In the genomic region with DNA sequence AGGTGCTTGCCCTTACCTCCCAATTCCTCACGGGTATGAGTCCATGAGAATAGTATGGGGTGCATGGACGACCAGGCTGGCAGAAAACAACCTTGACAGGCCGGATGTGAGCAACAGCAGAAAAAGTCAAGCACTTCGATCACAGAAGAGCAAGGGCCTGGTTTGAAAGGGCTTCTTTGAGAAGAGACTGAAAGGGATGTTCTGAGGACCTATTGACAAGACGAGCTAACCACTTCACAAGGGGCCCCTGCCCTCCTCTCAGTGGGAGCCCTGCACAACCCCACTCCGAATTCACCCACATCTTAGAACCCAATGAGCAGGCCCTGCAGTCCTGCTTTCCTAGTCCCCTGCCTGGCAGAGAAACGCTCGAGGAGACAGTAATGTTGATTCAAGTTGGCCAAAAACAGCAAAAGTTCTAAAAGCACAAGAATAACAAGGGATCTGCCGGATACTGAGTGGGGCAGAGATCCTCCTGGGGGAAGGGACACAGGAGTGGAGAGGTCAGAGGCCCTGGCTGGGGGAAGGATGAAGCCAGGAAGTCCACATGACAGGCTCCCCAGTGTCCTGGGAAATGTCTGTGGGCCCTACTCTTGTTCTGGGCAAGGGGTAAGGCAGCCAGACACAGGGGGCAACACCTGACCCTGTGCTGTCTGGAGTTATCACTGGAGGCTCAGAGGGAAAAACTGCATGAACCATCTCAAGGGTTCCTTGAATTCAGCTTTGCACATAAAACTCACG, we compare ENCODE assay signal across 25 cellular contexts. TPM values are rescaled to one million over a fixed set of nuclear protein-coding genes. Genes with fewer than 3 reads are reported as not detected.
DNase-seq lines count a peak whose midpoint lies in the region; ATAC-seq and TF ChIP-seq lines count a peak whose summit lies in the region.
"Had no signal": no experiment of that assay in that cellular context is flagged by ENCODE, and none has a peak within 500 bp of the region (broad histone marks: within the 10 kb centered on the region; RNA-seq: fewer than 3 reads in every experiment).

No MANE protein-coding gene starts in this region.

- H2BK15ac ChIP-seq in H9 (ENCODE audit: low read depth, low read length) (no peak overlapping the region), neuronal stem cell (ENCODE audit: low read length) (peak overlapping the region; percentile 8)

- peaks cover 10% of the 10 kb centered on the region for H3K27me3 Mint-ChIP-seq in activated CD8-positive, alpha-beta memory T cell treated with anti-CD3 and anti-CD28 coated beads, Interleukin-2, amount 10 ng/mL, durations not matched to agents 7 days and 5 days
- no peaks in the 10 kb centered on the region for H3K27me3 Mint-ChIP-seq in H9 (ENCODE audit: low read depth)
- H3K27me3 Mint-ChIP-seq in activated T-helper 1 cell treated with anti-CD3 and anti-CD28 coated beads, Interleukin-12 subunit alpha, Interleukin-12 subunit beta, Interleukin-2, Interleukin-4 antibody, amounts not matched to agents 30 ng/mL and 10 ng/mL and 1 ng/mL, durations not matched to agents 14 hours and 24 hours and 36 hours (ENCODE audit: insufficient read depth): no peaks in the 10 kb centered on the region

- no peak overlapping the region for H2BK120ac ChIP-seq in H9 (ENCODE audit: low read depth, low read length, poor library complexity, severe bottlenecking)
- no peak overlapping the region for H2BK120ac ChIP-seq in neuronal stem cell (ENCODE audit: low read depth, low read length)

- H4K91ac ChIP-seq in H9 (ENCODE audit: insufficient read length, low read depth, low read length) (no peak overlapping the region), neuronal stem cell (ENCODE audit: low read depth, low read length, poor library complexity) (no peak overlapping the region)

- H3K9ac ChIP-seq in H9 (ENCODE audit: extremely low read depth, insufficient read length, low read length) (no peak overlapping the region), neuronal stem cell (ENCODE audit: low read depth, low read length, poor library complexity) (no peak overlapping the region)

- intact Hi-C loops in activated T-helper 1 cell treated with anti-CD3 and anti-CD28 coated beads, Interleukin-12 subunit alpha, Interleukin-12 subunit beta, Interleukin-2, Interleukin-4 antibody, amounts not matched to agents 30 ng/mL and 10 ng/mL and 1 ng/mL, durations not matched to agents 14 hours and 24 hours and 36 hours (cut with micrococcal nuclease): loop anchor here (5.0 kb wide), 1 partner anchor 242 kb away; the partner anchor contains the start of genes SCN11A and WDR48

- no CpG with 5 or more reads among the region's 10 CpGs for WGBS in H9 (ENCODE audit: extremely low coverage, insufficient read length, low lambda C conversion rate)
- no CpG with 5 or more reads among the region's 10 CpGs for WGBS in neuronal stem cell (ENCODE audit: extremely low coverage in 2 of 2, insufficient read length in 2 of 2, insufficient replicate concordance in 1 of 2), 2 donors

- H3K4ac ChIP-seq in H9 (ENCODE audit: low read depth, low read length) (no peak overlapping the region), neuronal stem cell (ENCODE audit: low read length) (no peak overlapping the region)

- H2AK5ac ChIP-seq in H9 (ENCODE audit: insufficient read length, low read length): no peak overlapping the region
- H2AK5ac ChIP-seq in neuronal stem cell (ENCODE audit: low read depth, low read length): peak overlapping the region; percentile 57

- peaks cover 13% of the 10 kb centered on the region for H3K36me3 Mint-ChIP-seq in activated CD8-positive, alpha-beta memory T cell treated with anti-CD3 and anti-CD28 coated beads, Interleukin-2, amount 10 ng/mL, durations not matched to agents 7 days and 5 days
- no peaks in the 10 kb centered on the region for H3K36me3 Mint-ChIP-seq in H9 (ENCODE audit: insufficient read depth in 1 of 3, low read depth in 3 of 3)
- H3K36me3 Mint-ChIP-seq in activated T-helper 1 cell treated with anti-CD3 and anti-CD28 coated beads, Interleukin-12 subunit alpha, Interleukin-12 subunit beta, Interleukin-2, Interleukin-4 antibody, amounts not matched to agents 30 ng/mL and 10 ng/mL and 1 ng/mL, durations not matched to agents 14 hours and 24 hours and 36 hours (ENCODE audit: low read depth): peaks cover 4% of the 10 kb centered on the region
- H3K36me3 Mint-ChIP-seq: CD14-positive monocyte had no signal

- no peak overlapping the region for H3T11ph ChIP-seq in H9 (ENCODE audit: low read length)

- no peaks in the 10 kb centered on the region for H3K9me3 ChIP-seq in H9 (ENCODE audit: control insufficient read depth, low read depth, low read length)
- H3K9me3 ChIP-seq in neuronal stem cell (replicated peaks in 1 of 2; ENCODE audit: control insufficient read depth in 2 of 2, insufficient read depth in 1 of 2, low read depth in 1 of 2, low read length in 2 of 2): peaks cover 0 to 3% of the 10 kb centered on the region in 2 donors
- H3K9me3 ChIP-seq: HAP-1, prostate gland had no signal

- H3K27me3 ChIP-seq in H9 (ENCODE audit: insufficient read depth, low read length) (no peaks in the 10 kb centered on the region), neuronal stem cell (ENCODE audit: control insufficient read depth in 3 of 3, insufficient read depth in 3 of 3, low read depth in 1 of 3, low read length in 3 of 3) (no peaks in the 10 kb centered on the region)

- H4K5ac ChIP-seq in H9 (ENCODE audit: insufficient read length, low read depth, low read length): no peak overlapping the region

- H3K9me3 Mint-ChIP-seq in activated CD8-positive, alpha-beta memory T cell treated with anti-CD3 and anti-CD28 coated beads, Interleukin-2, amount 10 ng/mL, durations not matched to agents 7 days and 5 days (ENCODE audit: low read depth): peaks cover 9% of the 10 kb centered on the region
- 0 out of 5 replicates have a peak, but pooled peaks cover under 1% of the 10 kb centered on the region in 2 experiments for H3K9me3 Mint-ChIP-seq in H9
- peaks cover 17% of the 10 kb centered on the region for H3K9me3 Mint-ChIP-seq in activated T-helper 1 cell treated with anti-CD3 and anti-CD28 coated beads, Interleukin-12 subunit alpha, Interleukin-12 subunit beta, Interleukin-2, Interleukin-4 antibody, amounts not matched to agents 30 ng/mL and 10 ng/mL and 1 ng/mL, durations not matched to agents 14 hours and 24 hours and 36 hours

- no peaks in the 10 kb centered on the region for H3K23me2 ChIP-seq in H9 (ENCODE audit: insufficient read length, low read depth, low read length, poor library complexity, severe bottlenecking)

- H4K8ac ChIP-seq in H9 (replicated peaks; ENCODE audit: insufficient read length, low read depth, low read length) (no peak overlapping the region), neuronal stem cell (ENCODE audit: low read depth, low read length) (no peak overlapping the region)

- H3K4me1 ChIP-seq in H9 (ENCODE audit: insufficient read depth, low read length) (no peaks in the 10 kb centered on the region), neuronal stem cell (ENCODE audit: control insufficient read depth in 2 of 2, insufficient read depth in 1 of 2, low read depth in 1 of 2, low read length in 2 of 2) (peaks cover 1 to 2% of the 10 kb centered on the region in 2 donors)
- H3K4me1 ChIP-seq: HAP-1, prostate gland had no signal

- H3K18ac ChIP-seq in H9 (ENCODE audit: insufficient read length, low read depth, low read length) (no peak overlapping the region), neuronal stem cell (ENCODE audit: low read length) (no peak overlapping the region)

- H3K56ac ChIP-seq in H9 (ENCODE audit: insufficient read length, low read depth, low read length): no peak overlapping the region

- H3K27ac Mint-ChIP-seq in activated CD8-positive, alpha-beta memory T cell treated with anti-CD3 and anti-CD28 coated beads, Interleukin-2, amount 10 ng/mL, durations not matched to agents 7 days and 5 days: peak overlapping the region; percentile 41
- peak overlapping the region in 1 of 3 experiments; percentile 10; a peak in 1 of 7 replicates for H3K27ac Mint-ChIP-seq in H9
- H3K27ac Mint-ChIP-seq in activated T-helper 1 cell treated with anti-CD3 and anti-CD28 coated beads, Interleukin-12 subunit alpha, Interleukin-12 subunit beta, Interleukin-2, Interleukin-4 antibody, amounts not matched to agents 30 ng/mL and 10 ng/mL and 1 ng/mL, durations not matched to agents 14 hours and 24 hours and 36 hours: peak overlapping the region; percentile 18
- H3K27ac Mint-ChIP-seq: CD14-positive monocyte had no signal

- no peaks in the 10 kb centered on the region for H3K79me2 ChIP-seq in H9 (ENCODE audit: insufficient read depth, low read length)

- H3K4me1 Mint-ChIP-seq in activated CD8-positive, alpha-beta memory T cell treated with anti-CD3 and anti-CD28 coated beads, Interleukin-2, amount 10 ng/mL, durations not matched to agents 7 days and 5 days: peaks cover 44% of the 10 kb centered on the region
- H3K4me1 Mint-ChIP-seq in H9: peaks cover 0 to 2% of the 10 kb centered on the region in 2 experiments; a peak in 1 of 4 replicates
- H3K4me1 Mint-ChIP-seq in activated T-helper 1 cell treated with anti-CD3 and anti-CD28 coated beads, Interleukin-12 subunit alpha, Interleukin-12 subunit beta, Interleukin-2, Interleukin-4 antibody, amounts not matched to agents 30 ng/mL and 10 ng/mL and 1 ng/mL, durations not matched to agents 14 hours and 24 hours and 36 hours (ENCODE audit: low read depth): peaks cover 55% of the 10 kb centered on the region

- no peak overlapping the region for H3K27ac ChIP-seq in H9 (ENCODE audit: insufficient read length, low read depth, low read length)
- no peak overlapping the region for H3K27ac ChIP-seq in neuronal stem cell (replicated peaks; ENCODE audit: low read length)
- H3K27ac ChIP-seq: HL-60, prostate gland, thoracic aorta had no signal

- CTCF ChIA-PET in activated CD8-positive, alpha-beta memory T cell treated with anti-CD3 and anti-CD28 coated beads, Interleukin-2, amount 10 ng/mL, durations not matched to agents 7 days and 5 days (lab: Charles Lee): interaction anchor here (1.1 to 8.8 kb wide), 6 partner anchors 16 to 83 kb away, joined by 3 to 115 read pairs (median 4); partner anchors contain the start of genes CCR8 and CX3CR1

- H2BK12ac ChIP-seq in H9 (ENCODE audit: insufficient read length, low read depth, low read length) (no peak overlapping the region), neuronal stem cell (ENCODE audit: low read length) (no peak overlapping the region)

- H2AFZ ChIP-seq in H9 (ENCODE audit: low read length) (no peak overlapping the region), neuronal stem cell (ENCODE audit: low read length) (no peak overlapping the region)

- no peak for TF ChIP-seq CTCF in H9 (conservative IDR thresholded peaks at IDR 0.05)

- no peak for DNase-seq in activated CD8-positive, alpha-beta memory T cell treated with anti-CD3 and anti-CD28 coated beads, Interleukin-2, amount 10 ng/mL, durations not matched to agents 7 days and 5 days
- DNase-seq in activated CD8-positive, alpha-beta memory T cell treated with anti-CD3 and anti-CD28 coated beads for 24 hours: no peak
- no peak for DNase-seq in H9
- DNase-seq in activated T-helper 1 cell treated with anti-CD3 and anti-CD28 coated beads, Interleukin-12 subunit alpha, Interleukin-12 subunit beta, Interleukin-2, Interleukin-4 antibody, amounts not matched to agents 30 ng/mL and 10 ng/mL and 1 ng/mL, durations not matched to agents 14 hours and 24 hours and 36 hours (ENCODE audit: low spot score): no peak
- no peak for DNase-seq in neuronal stem cell (ENCODE audit: low spot score)
- DNase-seq in stimulated activated CD8-positive, alpha-beta memory T cell treated with anti-CD3 and anti-CD28 coated beads, Interleukin-4, amount 100 ng/mL, for 48 hours: no peak
- no peak for DNase-seq in amygdala (lab: John Stamatoyannopoulos, UW)
- DNase-seq in UCSD-AML1 (lab: John Stamatoyannopoulos, UW; ENCODE audit: unreplicated experiment): no peak
- DNase-seq: activated CD8-positive, alpha-beta memory T cell treated with anti-CD3 and anti-CD28 coated beads, Interleukin-2, amount 50 U/mL, for 4 hours; dermis blood vessel endothelial cell; kidney; mammary epithelial cell; NCI-H1930; NCI-H510A treated with DMSO at 0.1 percent for 48 hours had no signal

- H2BK5ac ChIP-seq in H9 (ENCODE audit: insufficient read length, low read length) (peak overlapping the region; percentile 39), neuronal stem cell (ENCODE audit: low read length) (no peak overlapping the region)

- H3K4me2 ChIP-seq in H9 (ENCODE audit: insufficient read depth, insufficient read length, low read length) (no peak overlapping the region), neuronal stem cell (ENCODE audit: insufficient read depth, low read length, poor library complexity, severe bottlenecking) (no peak overlapping the region)

- H4K20me1 ChIP-seq in H9 (ENCODE audit: control insufficient read depth, insufficient read depth, insufficient read length): no peaks in the 10 kb centered on the region

- no peak overlapping the region for H3K14ac ChIP-seq in H9 (ENCODE audit: insufficient read depth, low read length)
- no peak overlapping the region for H3K14ac ChIP-seq in neuronal stem cell (ENCODE audit: low read length)

- H3K79me1 ChIP-seq in H9 (ENCODE audit: insufficient read depth, low read depth, low read length, poor library complexity, severe bottlenecking): no peaks in the 10 kb centered on the region
- no peaks in the 10 kb centered on the region for H3K79me1 ChIP-seq in neuronal stem cell (ENCODE audit: low read depth, low read length)

- no peaks in the 10 kb centered on the region for H3K36me3 ChIP-seq in neuronal stem cell (replicated peaks in 1 of 2; ENCODE audit: control insufficient read depth in 2 of 2, insufficient read depth in 2 of 2, low read length in 2 of 2)
- H3K36me3 ChIP-seq: HAP-1, prostate gland, thoracic aorta had no signal

- no peak overlapping the region for H3K4me3 ChIP-seq in neuronal stem cell (ENCODE audit: low read length in 2 of 2)
- H3K4me3 ChIP-seq: HAP-1, prostate gland, skin epidermis, thoracic aorta had no signal

- H2BK20ac ChIP-seq in H9 (ENCODE audit: low read depth, low read length, poor library complexity, severe bottlenecking): no peak overlapping the region

- H3K4me3 Mint-ChIP-seq in activated CD8-positive, alpha-beta memory T cell treated with anti-CD3 and anti-CD28 coated beads, Interleukin-2, amount 10 ng/mL, durations not matched to agents 7 days and 5 days: no peak overlapping the region
- no peak overlapping the region; a peak in 1 of 5 replicates for H3K4me3 Mint-ChIP-seq in H9
- peak overlapping the region; percentile 3 for H3K4me3 Mint-ChIP-seq in activated T-helper 1 cell treated with anti-CD3 and anti-CD28 coated beads, Interleukin-12 subunit alpha, Interleukin-12 subunit beta, Interleukin-2, Interleukin-4 antibody, amounts not matched to agents 30 ng/mL and 10 ng/mL and 1 ng/mL, durations not matched to agents 14 hours and 24 hours and 36 hours
- H3K4me3 Mint-ChIP-seq: CD14-positive monocyte had no signal

- H3K23ac ChIP-seq in H9 (ENCODE audit: insufficient read length, low read depth, low read length) (no peak overlapping the region), neuronal stem cell (ENCODE audit: low read depth, low read length, poor library complexity) (no peak overlapping the region)

- ATAC-seq in activated CD8-positive, alpha-beta memory T cell treated with anti-CD3 and anti-CD28 coated beads, Interleukin-2, amount 10 ng/mL, durations not matched to agents 7 days and 5 days: no peak

RNA-seq across cellular contexts. Expression of gene CX3CR1, which starts 14.8 kb away (rescaled TPM):
- 1 to 10 TPM in 1 of 2 experiments, under 1 TPM in 1; 0.41 to 3.7 TPM for total RNA-seq in activated CD8-positive, alpha-beta memory T cell treated with anti-CD3 and anti-CD28 coated beads, Interleukin-2, amount 10 ng/mL, durations not matched to agents 7 days and 5 days
- total RNA-seq in H9 (2021): 0.09 TPM in 1 of 2 replicates, not detected in the other
- 0.44 and 0.64 TPM in 2 replicates for total RNA-seq in activated T-helper 1 cell treated with anti-CD3 and anti-CD28 coated beads, Interleukin-12 subunit alpha, Interleukin-12 subunit beta, Interleukin-2, Interleukin-4 antibody, amounts not matched to agents 30 ng/mL and 10 ng/mL and 1 ng/mL, durations not matched to agents 14 hours and 24 hours and 36 hours
- 0.10 TPM for polyA plus RNA-seq in neuronal stem cell (2013, experiment 1 of 2)
- polyA plus RNA-seq in neuronal stem cell (2013, experiment 2 of 2): 0.18 TPM
- total RNA-seq: A673, dermis blood vessel endothelial cell, epithelial cell of proximal tubule, mammary epithelial cell, myocyte had no signal
- polyA plus RNA-seq: mammary epithelial cell had no signal

RNA-seq across cellular contexts. Expression of gene CCR8, which starts 34.9 kb away (rescaled TPM):
- total RNA-seq in activated CD8-positive, alpha-beta memory T cell treated with anti-CD3 and anti-CD28 coated beads, Interleukin-2, amount 10 ng/mL, durations not matched to agents 7 days and 5 days: 10 to 100 TPM in 1 of 2 experiments, 1 to 10 TPM in 1; 3.7 to 47.6 TPM
- 0.31 and 0.64 TPM in 2 replicates for total RNA-seq in H9 (2021)
- 7.1 and 8.9 TPM in 2 replicates for total RNA-seq in activated T-helper 1 cell treated with anti-CD3 and anti-CD28 coated beads, Interleukin-12 subunit alpha, Interleukin-12 subunit beta, Interleukin-2, Interleukin-4 antibody, amounts not matched to agents 30 ng/mL and 10 ng/mL and 1 ng/mL, durations not matched to agents 14 hours and 24 hours and 36 hours
- polyA plus RNA-seq in neuronal stem cell (2013, experiment 1 of 2): not detected
- not detected for polyA plus RNA-seq in neuronal stem cell (2013, experiment 2 of 2)
- total RNA-seq: A673, dermis blood vessel endothelial cell, epithelial cell of proximal tubule, frontal cortex, mammary epithelial cell, myocyte, prostate gland, thoracic aorta had no signal
- polyA plus RNA-seq: adipose tissue, CD14-positive monocyte, mammary epithelial cell had no signal
